In genomic region chr3:151345854-151346253, GRCh38 we compare ENCODE assay signal across 12 cellular contexts. TPM values are rescaled to one million over a fixed set of nuclear protein-coding genes. Genes with fewer than 3 reads are reported as not detected.
DNase-seq lines count a peak whose midpoint lies in the region; ATAC-seq and TF ChIP-seq lines count a peak whose summit lies in the region.
"Had no signal": no experiment of that assay in that cellular context is flagged by ENCODE, and none has a peak within 500 bp of the region (broad histone marks: within the 10 kb centered on the region; RNA-seq: fewer than 3 reads in every experiment).

No MANE protein-coding gene starts in this region.

- no peaks in the 10 kb centered on the region for H3K36me3 ChIP-seq in uterus

- no peak for ATAC-seq in activated T-cell treated with anti-CD3 and anti-CD28 coated beads, Interleukin-2, amount 50 U/mL, for 72 hours (replicated peaks in 1 of 2)
- no peak for ATAC-seq in GM18520 (IDR thresholded peaks at IDR 0.05; ENCODE audit: unreplicated experiment)
- ATAC-seq: GM23338 had no signal

- H3K9me3 Mint-ChIP-seq in activated T-cell treated with anti-CD3 and anti-CD28 coated beads, Interleukin-2, amount 50 U/mL, for 72 hours: peaks cover 0 to 2% of the 10 kb centered on the region in 2 donors
- H3K9me3 Mint-ChIP-seq: GM23338 had no signal

- no peaks in the 10 kb centered on the region for H3K36me3 Mint-ChIP-seq in activated T-cell treated with anti-CD3 and anti-CD28 coated beads, Interleukin-2, amount 50 U/mL, for 72 hours (ENCODE audit: insufficient read depth in 2 of 2)

- intact Hi-C loops in uterus (cut with DNase I; ENCODE audit: low total_unique reads): no loop called here

- DNase-seq in activated T-cell treated with anti-CD3 and anti-CD28 coated beads, Interleukin-2, amount 50 U/mL, for 72 hours: no peak
- DNase-seq in activated T-cell treated with anti-CD3 and anti-CD28 coated beads, Interleukin-2, amount 50 U/mL, for 1 hour: no peak
- DNase-seq in choroid plexus epithelial cell (ENCODE audit: low read depth) (peak; percentile 80), medulla oblongata (ENCODE audit: extremely low spot score) (peak; percentile 70), uterus (peak; percentile 23 to 37), hypothalamus (lab: John Stamatoyannopoulos, UW) (no peak), NCI-H1694 (lab: John Stamatoyannopoulos, UW) (no peak)
- DNase-seq: activated B cell treated with CpG ODN at 0.5 μM for 24 hours; NCI-H748 treated with DMSO at 0.1 percent for 48 hours; stimulated activated CD4-positive, alpha-beta T cell treated with anti-CD3 and anti-CD28 coated beads, Interleukin-2, amount 100 ng/mL, for 24 hours had no signal

- H3K27me3 Mint-ChIP-seq in activated T-cell treated with anti-CD3 and anti-CD28 coated beads, Interleukin-2, amount 50 U/mL, for 72 hours (ENCODE audit: low read depth): peaks cover 52% of the 10 kb centered on the region
- H3K27me3 Mint-ChIP-seq: activated B cell treated with CpG ODN at 0.5 μM for 24 hours had no signal

- H3K27ac ChIP-seq in uterus: peak overlapping the region; percentile 39 to 66

- H3K4me3 ChIP-seq in choroid plexus epithelial cell (ENCODE audit: low read depth, low read length) (no peak overlapping the region), uterus (no peak overlapping the region)
- H3K4me3 ChIP-seq: GM23338 had no signal

- no peaks in the 10 kb centered on the region for H3K9me3 ChIP-seq in uterus

- no peaks in the 10 kb centered on the region for H3K4me1 ChIP-seq in uterus

- H3K4me3 Mint-ChIP-seq in activated T-cell treated with anti-CD3 and anti-CD28 coated beads, Interleukin-2, amount 50 U/mL, for 72 hours: peak overlapping the region in 1 of 2 donors; percentile 63
- H3K4me3 Mint-ChIP-seq: activated B cell treated with CpG ODN at 0.5 μM for 24 hours, GM23338 had no signal

- H3K4me1 Mint-ChIP-seq in activated T-cell treated with anti-CD3 and anti-CD28 coated beads, Interleukin-2, amount 50 U/mL, for 72 hours (ENCODE audit: low read depth): peaks cover 7% of the 10 kb centered on the region

- H3K27ac Mint-ChIP-seq in activated T-cell treated with anti-CD3 and anti-CD28 coated beads, Interleukin-2, amount 50 U/mL, for 72 hours: peak overlapping the region; percentile 27
- H3K27ac Mint-ChIP-seq: activated B cell treated with CpG ODN at 0.5 μM for 24 hours, GM23338 had no signal

- H3K27me3 ChIP-seq in uterus: no peaks in the 10 kb centered on the region

- TF ChIP-seq CTCF in choroid plexus epithelial cell (conservative IDR thresholded peaks at IDR 0.05; ENCODE audit: low read depth, low read length) (no peak), uterus (IDR thresholded peaks at IDR 0.05) (no peak)

- TF ChIP-seq POLR2A in uterus (IDR thresholded peaks at IDR 0.05): no peak

RNA-seq across cellular contexts. Expression of gene P2RY13, which starts 16.5 kb away (rescaled TPM):
- not detected for total RNA-seq in activated T-cell treated with anti-CD3 and anti-CD28 coated beads, Interleukin-2, amount 50 U/mL, for 72 hours
- 1 to 10 TPM in 3 of 4 donors, under 1 TPM in 1; 0.88 to 1.5 (median 1.2) TPM for total RNA-seq in uterus
- total RNA-seq: GM23338 had no signal

RNA-seq across cellular contexts. Expression of gene GPR87, which starts 29.2 kb away (rescaled TPM):
- total RNA-seq in activated T-cell treated with anti-CD3 and anti-CD28 coated beads, Interleukin-2, amount 50 U/mL, for 72 hours: 1 to 10 TPM in 1 of 2 donors, under 1 TPM in 1; 0.70 to 2.2 TPM
- under 1 TPM in 1 of 4 donors, not detected in 3; 0.21 TPM for total RNA-seq in uterus
- total RNA-seq: activated B cell treated with CpG ODN at 0.5 μM for 24 hours, GM23338 had no signal

RNA-seq across cellular contexts. Expression of gene P2RY12, which starts 38.7 kb away (rescaled TPM):
- total RNA-seq in activated T-cell treated with anti-CD3 and anti-CD28 coated beads, Interleukin-2, amount 50 U/mL, for 72 hours: not detected
- 1 to 10 TPM in 2 of 4 donors, under 1 TPM in 1, not detected in 1; 0.95 to 6.2 (median 3.1) TPM for total RNA-seq in uterus
- total RNA-seq: GM23338 had no signal

Comparison
In these comparisons a context has a peak if more than half of its experiments do, and no peak if none do; other contexts are left out.
1. DNase-seq: peak in choroid plexus epithelial cell (single experiment), medulla oblongata (single experiment) and uterus (2 of 2); none in activated T-cell treated with anti-CD3 and anti-CD28 coated beads, Interleukin-2, amount 50 U/mL, for 72 hours (0 of 2), activated T-cell treated with anti-CD3 and anti-CD28 coated beads, Interleukin-2, amount 50 U/mL, for 1 hour (single experiment), hypothalamus (0 of 51) and NCI-H1694 (single experiment).